ENCODE assay signal across 10 cellular contexts in the genomic region with DNA sequence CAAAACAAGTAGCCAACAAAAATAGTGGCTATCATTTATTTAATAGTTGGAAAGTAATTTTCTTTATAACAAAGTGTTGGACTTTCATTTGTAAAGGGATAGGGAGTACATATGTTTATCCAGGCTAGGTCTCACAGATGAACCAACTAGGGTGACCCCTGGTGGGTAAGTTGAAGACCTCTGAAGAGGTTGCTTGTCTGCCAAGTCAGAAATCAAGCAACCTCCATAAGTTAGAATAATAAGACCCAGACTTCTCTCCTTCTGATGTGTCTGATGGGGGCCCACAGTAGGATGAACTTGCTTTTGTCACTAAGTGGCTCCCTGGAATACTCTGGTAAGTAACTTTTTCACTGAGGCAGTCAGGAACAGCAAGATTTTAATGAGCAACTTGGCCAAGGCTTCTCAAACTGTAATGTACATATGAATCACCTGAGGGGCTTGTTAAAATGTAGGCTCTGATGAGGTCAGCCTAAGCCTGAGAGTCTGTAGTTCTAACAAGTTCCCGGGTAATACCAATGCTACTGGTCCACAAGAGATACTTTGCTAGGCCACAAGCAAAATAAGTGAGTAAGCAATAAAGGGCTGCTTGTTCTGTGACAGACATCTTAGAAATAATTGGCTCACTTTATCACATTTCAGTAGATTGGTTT.
DNase-seq lines count a peak whose midpoint lies in the region; TF ChIP-seq lines count a peak whose summit lies in the region.
"Had no signal": no experiment of that assay in that cellular context is flagged by ENCODE, and none has a peak within 500 bp of the region (broad histone marks: within the 10 kb centered on the region; RNA-seq: fewer than 3 reads in every experiment).

No MANE protein-coding gene starts in this region.

- no peaks in the 10 kb centered on the region for H3K36me3 Mint-ChIP-seq in HFFc6 (ENCODE audit: low read depth)
- no peaks in the 10 kb centered on the region for H3K36me3 Mint-ChIP-seq in activated T-helper 1 cell treated with anti-CD3 and anti-CD28 coated beads, Interleukin-12 subunit alpha, Interleukin-12 subunit beta, Interleukin-2, Interleukin-4 antibody, amounts not matched to agents 30 ng/mL and 10 ng/mL and 1 ng/mL, durations not matched to agents 14 hours and 24 hours and 36 hours (ENCODE audit: low read depth)
- H3K36me3 Mint-ChIP-seq: naive B cell had no signal

- no peaks in the 10 kb centered on the region; the same call in none of the 2 replicates for H3K27me3 Mint-ChIP-seq in HFFc6 (ENCODE audit: insufficient read depth)
- no peaks in the 10 kb centered on the region for H3K27me3 Mint-ChIP-seq in activated T-helper 1 cell treated with anti-CD3 and anti-CD28 coated beads, Interleukin-12 subunit alpha, Interleukin-12 subunit beta, Interleukin-2, Interleukin-4 antibody, amounts not matched to agents 30 ng/mL and 10 ng/mL and 1 ng/mL, durations not matched to agents 14 hours and 24 hours and 36 hours (ENCODE audit: insufficient read depth)
- H3K27me3 Mint-ChIP-seq: naive B cell had no signal

- DNase-seq in EL (peak; percentile 5), HFFc6 (peak; percentile 11), RKO (ENCODE audit: low spot score) (peak; percentile 49), iPS-NIHi7 (ENCODE audit: extremely low spot score) (peak; percentile 49), suprapubic skin (ENCODE audit: low spot score in 2 of 2) (no peak)
- no peak for DNase-seq in activated effector memory CD4-positive, alpha-beta T cell treated with anti-CD3 and anti-CD28 coated beads, Interleukin-2, amount 50 U/mL, for 16 hours
- DNase-seq in activated T-helper 1 cell treated with anti-CD3 and anti-CD28 coated beads, Interleukin-12 subunit alpha, Interleukin-12 subunit beta, Interleukin-2, Interleukin-4 antibody, amounts not matched to agents 30 ng/mL and 10 ng/mL and 1 ng/mL, durations not matched to agents 14 hours and 24 hours and 36 hours (ENCODE audit: low spot score) = no peak
- DNase-seq in effector memory CD4-positive, alpha-beta T cell = no peak
- DNase-seq: naive B cell, stomach had no signal

- H3K4me1 Mint-ChIP-seq in HFFc6 (ENCODE audit: low read depth) = no peaks in the 10 kb centered on the region
- H3K4me1 Mint-ChIP-seq in activated T-helper 1 cell treated with anti-CD3 and anti-CD28 coated beads, Interleukin-12 subunit alpha, Interleukin-12 subunit beta, Interleukin-2, Interleukin-4 antibody, amounts not matched to agents 30 ng/mL and 10 ng/mL and 1 ng/mL, durations not matched to agents 14 hours and 24 hours and 36 hours (ENCODE audit: low read depth) = no peaks in the 10 kb centered on the region
- H3K4me1 Mint-ChIP-seq: naive B cell had no signal

- H3K27me3 ChIP-seq in suprapubic skin = no peaks in the 10 kb centered on the region
- H3K27me3 ChIP-seq in effector memory CD4-positive, alpha-beta T cell (replicated peaks; ENCODE audit: control insufficient read depth, insufficient read depth, low read length, poor library complexity, severe bottlenecking) = no peaks in the 10 kb centered on the region
- H3K27me3 ChIP-seq: stomach had no signal

- intact Hi-C loops in activated T-helper 1 cell treated with anti-CD3 and anti-CD28 coated beads, Interleukin-12 subunit alpha, Interleukin-12 subunit beta, Interleukin-2, Interleukin-4 antibody, amounts not matched to agents 30 ng/mL and 10 ng/mL and 1 ng/mL, durations not matched to agents 14 hours and 24 hours and 36 hours (cut with micrococcal nuclease) = no loop called here

- no peak overlapping the region for H3K27ac ChIP-seq in suprapubic skin
- no peak overlapping the region for H3K27ac ChIP-seq in effector memory CD4-positive, alpha-beta T cell (ENCODE audit: insufficient read depth, low read length, poor library complexity, severe bottlenecking)
- H3K27ac ChIP-seq: stomach had no signal

- H3K4me1 ChIP-seq in suprapubic skin = peaks cover 3% of the 10 kb centered on the region
- H3K4me1 ChIP-seq in effector memory CD4-positive, alpha-beta T cell (ENCODE audit: control insufficient read depth, insufficient read depth, low read length, poor library complexity, severe bottlenecking) = no peaks in the 10 kb centered on the region

- 13% methylated on average over 1 of the region's 1 CpG for WGBS in suprapubic skin

- H3K27ac Mint-ChIP-seq in HFFc6 = no peak overlapping the region
- H3K27ac Mint-ChIP-seq in activated T-helper 1 cell treated with anti-CD3 and anti-CD28 coated beads, Interleukin-12 subunit alpha, Interleukin-12 subunit beta, Interleukin-2, Interleukin-4 antibody, amounts not matched to agents 30 ng/mL and 10 ng/mL and 1 ng/mL, durations not matched to agents 14 hours and 24 hours and 36 hours = no peak overlapping the region
- H3K27ac Mint-ChIP-seq: naive B cell had no signal

- no peak for TF ChIP-seq POLR2A in suprapubic skin (IDR thresholded peaks at IDR 0.05)

- no peaks in the 10 kb centered on the region for H3K36me3 ChIP-seq in suprapubic skin
- H3K36me3 ChIP-seq in effector memory CD4-positive, alpha-beta T cell (ENCODE audit: control insufficient read depth, insufficient read depth, low read length) = no peaks in the 10 kb centered on the region
- H3K36me3 ChIP-seq: stomach had no signal

- H3K9me3 ChIP-seq in suprapubic skin = no peaks in the 10 kb centered on the region
- H3K9me3 ChIP-seq in effector memory CD4-positive, alpha-beta T cell (ENCODE audit: control insufficient read depth, low read length) = no peaks in the 10 kb centered on the region
- H3K9me3 ChIP-seq: stomach had no signal

- TF ChIP-seq CTCF in HFFc6 (IDR thresholded peaks at IDR 0.05) (peak; percentile 68), suprapubic skin (IDR thresholded peaks at IDR 0.05) (no peak)

- no peak overlapping the region for H3K4me3 Mint-ChIP-seq in HFFc6
- H3K4me3 Mint-ChIP-seq in activated T-helper 1 cell treated with anti-CD3 and anti-CD28 coated beads, Interleukin-12 subunit alpha, Interleukin-12 subunit beta, Interleukin-2, Interleukin-4 antibody, amounts not matched to agents 30 ng/mL and 10 ng/mL and 1 ng/mL, durations not matched to agents 14 hours and 24 hours and 36 hours = no peak overlapping the region
- H3K4me3 Mint-ChIP-seq: naive B cell had no signal

- no peak for TF ChIP-seq EP300 in suprapubic skin (IDR thresholded peaks at IDR 0.05)

- no peaks in the 10 kb centered on the region for H3K9me3 Mint-ChIP-seq in HFFc6
- no peaks in the 10 kb centered on the region for H3K9me3 Mint-ChIP-seq in activated T-helper 1 cell treated with anti-CD3 and anti-CD28 coated beads, Interleukin-12 subunit alpha, Interleukin-12 subunit beta, Interleukin-2, Interleukin-4 antibody, amounts not matched to agents 30 ng/mL and 10 ng/mL and 1 ng/mL, durations not matched to agents 14 hours and 24 hours and 36 hours

- H3K4me3 ChIP-seq in suprapubic skin = no peak overlapping the region
- H3K4me3 ChIP-seq in effector memory CD4-positive, alpha-beta T cell (ENCODE audit: insufficient read depth, low read depth, low read length, poor library complexity, severe bottlenecking) = no peak overlapping the region
- H3K4me3 ChIP-seq: stomach had no signal

Comparison
In these comparisons a context has a peak if more than half of its experiments do, and no peak if none do; other contexts are left out.
1. DNase-seq: peak in EL (single experiment), HFFc6 (single experiment), RKO (single experiment) and iPS-NIHi7 (single experiment); none in activated effector memory CD4-positive, alpha-beta T cell treated with anti-CD3 and anti-CD28 coated beads, Interleukin-2, amount 50 U/mL, for 16 hours (single experiment), suprapubic skin (0 of 2), activated T-helper 1 cell treated with anti-CD3 and anti-CD28 coated beads, Interleukin-12 subunit alpha, Interleukin-12 subunit beta, Interleukin-2, Interleukin-4 antibody, amounts not matched to agents 30 ng/mL and 10 ng/mL and 1 ng/mL, durations not matched to agents 14 hours and 24 hours and 36 hours (single experiment) and effector memory CD4-positive, alpha-beta T cell (0 of 3).